ENCODE assay signal across 1 cellular context in the genomic region with DNA sequence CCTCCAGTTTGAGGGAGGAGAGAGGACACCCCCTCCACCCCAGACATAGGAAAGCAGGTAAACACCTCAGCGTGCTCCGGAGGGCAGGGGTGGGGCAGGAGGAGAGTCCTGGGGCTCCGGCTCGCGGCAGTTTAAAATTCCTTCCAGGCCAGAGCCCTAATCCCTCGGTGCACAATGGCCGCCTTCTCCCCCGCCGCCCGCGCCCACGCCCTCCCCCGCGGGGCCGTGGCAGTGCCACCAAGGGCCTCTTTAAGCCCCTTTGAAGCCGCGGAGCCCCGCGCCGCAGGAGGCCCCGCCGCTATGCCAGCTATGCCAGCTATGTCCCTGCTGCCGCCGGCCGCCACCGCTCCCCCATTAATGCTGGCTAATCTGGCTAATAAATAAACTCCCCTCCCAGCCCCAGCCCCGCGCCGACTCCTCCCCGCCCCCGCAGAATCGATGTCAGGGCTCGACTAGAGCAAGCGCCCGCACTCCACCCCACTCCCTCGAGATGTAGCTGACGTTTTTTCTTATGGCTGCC.
A peak's percentile ranks its signal among the peaks of the same experiment; 100 is the strongest.
TF ChIP-seq lines count a peak whose summit lies in the region.

No MANE protein-coding gene starts in this region.

TF ChIP-seq in H1, 55 proteins besides CTCF, POLR2A, EP300 and RAD21 (continued from another document):
- TF ChIP-seq BACH1 (IDR thresholded peaks at IDR 0.05; ENCODE audit: low read length) (peak; percentile 89), SIN3A (conservative IDR thresholded peaks at IDR 0.05 in 1 of 2, IDR thresholded peaks at IDR 0.05 in 1 of 2; ENCODE audit: low read depth in 1 of 2, low read length in 2 of 2) (no peak; a peak in 1 of 4 replicates), FOSL1 (IDR thresholded peaks at IDR 0.05; ENCODE audit: insufficient read depth, low read depth, low read length) (no peak), CBX5 (IDR thresholded peaks at IDR 0.05; ENCODE audit: low read depth, low read length) (no peak), TAF7 (optimal IDR thresholded peaks at IDR 0.05; ENCODE audit: borderline replicate concordance, low read depth, low read length) (no peak), KDM1A (IDR thresholded peaks at IDR 0.05; ENCODE audit: borderline replicate concordance, low read length) (0 out of 2 replicates have a peak, but pooled peaks have one; percentile 21), CBX8 (IDR thresholded peaks at IDR 0.05; ENCODE audit: borderline replicate concordance, low read depth, low read length) (no peak), NANOG (IDR thresholded peaks at IDR 0.05; ENCODE audit: insufficient read depth, low read depth, low read length, poor library complexity, severe bottlenecking) (peak; percentile 83), SIX5 (IDR thresholded peaks at IDR 0.05; ENCODE audit: low read depth, low read length) (no peak)
